In the genomic region with DNA sequence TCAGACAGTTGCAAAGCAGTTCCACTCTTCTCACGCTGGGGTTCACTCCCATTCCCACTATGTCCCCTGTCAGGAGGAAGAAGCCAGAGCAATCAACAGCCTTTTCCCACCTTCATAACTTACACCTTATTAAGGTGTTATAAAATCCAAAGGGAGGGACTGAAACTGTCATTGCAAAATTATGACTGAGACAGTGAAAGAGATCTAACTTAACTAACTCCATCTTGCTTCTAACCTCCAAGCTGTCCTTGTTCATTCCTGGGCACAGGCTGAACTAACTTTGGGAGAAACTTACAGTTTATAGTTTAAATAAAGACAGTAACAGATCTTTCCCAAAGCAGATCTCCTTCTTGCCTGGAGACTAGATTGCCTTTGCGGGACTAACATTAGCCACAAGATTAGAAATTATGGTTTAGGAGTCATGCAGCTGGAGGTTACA, we compare ENCODE assay signal across 7 cellular contexts. TPM values are rescaled to one million over a fixed set of nuclear protein-coding genes. Genes with fewer than 3 reads are reported as not detected.
DNase-seq lines count a peak whose midpoint lies in the region; ATAC-seq and TF ChIP-seq lines count a peak whose summit lies in the region.
"Not testable (repeated sequence)": the region's sequence is repeated elsewhere in the genome, so short reads cannot be mapped to it uniquely, and the experiment has no call there.

No MANE protein-coding gene starts in this region.

- H3K9me3 Mint-ChIP-seq in H9; WTC11; chondrocyte (ENCODE audit: low read depth); glutamatergic neuron (ENCODE audit: unreplicated experiment); mesothelial cell of epicardium; type B pancreatic cell: not testable (repeated sequence)

- not testable (repeated sequence) for H3T11ph ChIP-seq in H9 (ENCODE audit: low read length)

- CTCF ChIA-PET in WTC11 (lab: Charles Lee), result not testable (repeated sequence)

- H3K23ac ChIP-seq in H9 (ENCODE audit: insufficient read length, low read depth, low read length), result not testable (repeated sequence)

- H3K4me3 Mint-ChIP-seq in H9; WTC11; chondrocyte (ENCODE audit: unreplicated experiment); glutamatergic neuron (ENCODE audit: unreplicated experiment); mesothelial cell of epicardium; type B pancreatic cell: not testable (repeated sequence)

- not testable (repeated sequence) for ATAC-seq in WTC11

- H3K36me3 Mint-ChIP-seq in H9 (ENCODE audit: insufficient read depth in 1 of 3, low read depth in 3 of 3), result peaks cover 19 to 30% (median 26%) of the 10 kb centered on the region in 3 experiments; a peak in 6 of 7 replicates
- H3K36me3 Mint-ChIP-seq in WTC11, result peaks cover 16% of the 10 kb centered on the region
- H3K36me3 Mint-ChIP-seq in chondrocyte (ENCODE audit: low read depth); glutamatergic neuron (ENCODE audit: unreplicated experiment): not testable (repeated sequence)
- H3K36me3 Mint-ChIP-seq in mesothelial cell of epicardium, result peaks cover 23% of the 10 kb centered on the region
- H3K36me3 Mint-ChIP-seq in type B pancreatic cell, result peaks cover 21% of the 10 kb centered on the region

- not testable (repeated sequence) for H4K8ac ChIP-seq in H9 (replicated peaks; ENCODE audit: insufficient read length, low read depth, low read length)

- not testable (repeated sequence) for H3K27ac ChIP-seq in H9 (ENCODE audit: insufficient read length, low read depth, low read length)
- H3K27ac ChIP-seq in osteoblast (ENCODE audit: low read depth, low read length), result peak overlapping the region; percentile 29

- H3K27ac Mint-ChIP-seq in H9 (peak overlapping the region; percentile 73 to 93 (median 84); a peak in 5 of 7 replicates), WTC11 (peak overlapping the region; percentile 89), chondrocyte (ENCODE audit: unreplicated experiment) (peak overlapping the region; percentile 34), glutamatergic neuron (ENCODE audit: unreplicated experiment) (peak overlapping the region; percentile 96), mesothelial cell of epicardium (peak overlapping the region; percentile 69), type B pancreatic cell (peak overlapping the region; percentile 91)

- H3K9me3 ChIP-seq in H9 (ENCODE audit: control insufficient read depth, low read depth, low read length); osteoblast (ENCODE audit: low read depth, low read length): not testable (repeated sequence)

- not testable (repeated sequence) for H3K14ac ChIP-seq in H9 (ENCODE audit: insufficient read depth, low read length)

- not testable (repeated sequence) for H3K4me1 ChIP-seq in H9 (ENCODE audit: insufficient read depth, low read length); osteoblast (ENCODE audit: insufficient read depth, low read length)

- H2BK12ac ChIP-seq in H9 (ENCODE audit: insufficient read length, low read depth, low read length), result not testable (repeated sequence)

- H3K36me3 ChIP-seq in osteoblast (ENCODE audit: insufficient read depth, low read length), result not testable (repeated sequence)

- no CpG with 5 or more reads among the region's 2 CpGs for WGBS in H9 (ENCODE audit: extremely low coverage, insufficient read length, low lambda C conversion rate)

- H3K4me3 ChIP-seq in osteoblast (ENCODE audit: insufficient read depth, low read length), result not testable (repeated sequence)

- H3K56ac ChIP-seq in H9 (ENCODE audit: insufficient read length, low read depth, low read length), result not testable (repeated sequence)

- H2BK5ac ChIP-seq in H9 (ENCODE audit: insufficient read length, low read length), result not testable (repeated sequence)

- not testable (repeated sequence) for H3K79me1 ChIP-seq in H9 (ENCODE audit: insufficient read depth, low read depth, low read length, poor library complexity, severe bottlenecking)

- not testable (repeated sequence) for H3K4ac ChIP-seq in H9 (ENCODE audit: low read depth, low read length)

- H3K9ac ChIP-seq in H9 (ENCODE audit: extremely low read depth, insufficient read length, low read length), result not testable (repeated sequence)

- not testable (repeated sequence) for H4K91ac ChIP-seq in H9 (ENCODE audit: insufficient read length, low read depth, low read length)

- not testable (repeated sequence) for H2BK15ac ChIP-seq in H9 (ENCODE audit: low read depth, low read length)

- H3K18ac ChIP-seq in H9 (ENCODE audit: insufficient read length, low read depth, low read length), result not testable (repeated sequence)

- H3K79me2 ChIP-seq in H9 (ENCODE audit: insufficient read depth, low read length), result not testable (repeated sequence)
- peaks cover 46% of the 10 kb centered on the region for H3K79me2 ChIP-seq in osteoblast (ENCODE audit: insufficient read depth, low read length)

- H4K20me1 ChIP-seq in H9 (ENCODE audit: control insufficient read depth, insufficient read depth, insufficient read length), result not testable (repeated sequence)
- H4K20me1 ChIP-seq in osteoblast (ENCODE audit: insufficient read depth, low read length), result peaks cover 16% of the 10 kb centered on the region

- H2BK20ac ChIP-seq in H9 (ENCODE audit: low read depth, low read length, poor library complexity, severe bottlenecking), result not testable (repeated sequence)

- not testable (repeated sequence) for H4K5ac ChIP-seq in H9 (ENCODE audit: insufficient read length, low read depth, low read length)

- TF ChIP-seq CTCF in H9 (conservative IDR thresholded peaks at IDR 0.05); WTC11 (IDR thresholded peaks at IDR 0.05); chondrocyte (IDR thresholded peaks at IDR 0.05); glutamatergic neuron (IDR thresholded peaks at IDR 0.05; ENCODE audit: partially characterized antibody, unreplicated experiment); mesothelial cell of epicardium (IDR thresholded peaks at IDR 0.05; ENCODE audit: unreplicated experiment); osteoblast (IDR thresholded peaks at IDR 0.05; ENCODE audit: extremely low read depth, low read depth, low read length); type B pancreatic cell (conservative IDR thresholded peaks at IDR 0.05): not testable (repeated sequence)

- H3K4me1 Mint-ChIP-seq in H9 (peaks cover 19 to 20% of the 10 kb centered on the region in 2 experiments), WTC11 (peaks cover 19% of the 10 kb centered on the region), chondrocyte (ENCODE audit: low read depth) (peaks cover 37% of the 10 kb centered on the region), glutamatergic neuron (ENCODE audit: low read depth, unreplicated experiment) (peaks cover 40% of the 10 kb centered on the region), mesothelial cell of epicardium (peaks cover 38% of the 10 kb centered on the region), type B pancreatic cell (ENCODE audit: unreplicated experiment) (peaks cover 46% of the 10 kb centered on the region)

- not testable (repeated sequence) for H3K27me3 ChIP-seq in H9 (ENCODE audit: insufficient read depth, low read length); osteoblast (ENCODE audit: insufficient read depth, low read length)

- not testable (repeated sequence) for H2AK5ac ChIP-seq in H9 (ENCODE audit: insufficient read length, low read length)

- not testable (repeated sequence) for DNase-seq in H9; WTC11 (ENCODE audit: low spot score); chondrocyte (ENCODE audit: low spot score); glutamatergic neuron; mesothelial cell of epicardium (ENCODE audit: low spot score in 2 of 2, unreplicated experiment in 2 of 2); osteoblast (ENCODE audit: insufficient read length, low spot score, missing footprints); type B pancreatic cell (ENCODE audit: extremely low spot score, unreplicated experiment)

- H2BK120ac ChIP-seq in H9 (ENCODE audit: low read depth, low read length, poor library complexity, severe bottlenecking), result not testable (repeated sequence)

- H3K23me2 ChIP-seq in H9 (ENCODE audit: insufficient read length, low read depth, low read length, poor library complexity, severe bottlenecking), result not testable (repeated sequence)

- H3K4me2 ChIP-seq in H9 (ENCODE audit: insufficient read depth, insufficient read length, low read length); osteoblast (ENCODE audit: insufficient read depth, low read length): not testable (repeated sequence)

- POLR2A ChIA-PET in WTC11 (lab: Charles Lee), result interaction anchor here (0.7 kb wide), 2 partner anchors 13 to 146 kb away, joined by 3 to 9 read pairs; no protein-coding TSS in a partner anchor

- H2AFZ ChIP-seq in H9 (ENCODE audit: low read length); osteoblast (ENCODE audit: low read length): not testable (repeated sequence)

- H3K27me3 Mint-ChIP-seq in H9 (ENCODE audit: low read depth); WTC11 (ENCODE audit: low read depth); chondrocyte (ENCODE audit: low read depth); glutamatergic neuron (ENCODE audit: unreplicated experiment); mesothelial cell of epicardium (ENCODE audit: low read depth); type B pancreatic cell: not testable (repeated sequence)

RNA-seq across cellular contexts. Expression of a gene that starts 9.4 kb away (rescaled TPM):
- total RNA-seq in H9 (2021), result 24.8 and 26.0 TPM in 2 replicates
- total RNA-seq in WTC11 (2021), result 20.3 to 27.7 TPM (median 26.0 TPM) in 3 replicates
- 17.5 to 22.8 TPM (median 20.4 TPM) in 3 replicates for total RNA-seq in chondrocyte
- 66.8 TPM for total RNA-seq in glutamatergic neuron (ENCODE audit: unreplicated experiment)
- 51.7 to 54.1 TPM (median 52.6 TPM) in 3 replicates for total RNA-seq in mesothelial cell of epicardium
- 9.8 and 11.5 TPM in 2 replicates for total RNA-seq in osteoblast
- total RNA-seq in type B pancreatic cell (ENCODE audit: low replicate concordance), result 24.8 and 41.5 TPM in 2 replicates

Comparison
In these comparisons a context has a peak if more than half of its experiments do, and no peak if none do; other contexts are left out.
1. H3K27ac Mint-ChIP-seq: peak in every context shown above with its lines; median percentile 96 in glutamatergic neuron; 91 in type B pancreatic cell; 89 in WTC11; 84 in H9; 69 in mesothelial cell of epicardium; 34 in chondrocyte.